ENCODE assay signal across 22 cellular contexts in genomic region chr9:136293476-136294077, GRCh38. TPM values are rescaled to one million over a fixed set of nuclear protein-coding genes. Genes with fewer than 3 reads are reported as not detected.
A peak's percentile ranks its signal among the peaks of the same experiment; 100 is the strongest.
DNase-seq lines count a peak whose midpoint lies in the region; ATAC-seq, FAIRE-seq and TF ChIP-seq lines count a peak whose summit lies in the region.
"Had no signal": no experiment of that assay in that cellular context is flagged by ENCODE, and none has a peak within 500 bp of the region (broad histone marks: within the 10 kb centered on the region; RNA-seq: fewer than 3 reads in every experiment).

No MANE protein-coding gene starts in this region.

- CTCF ChIA-PET in RWPE1 (lab: Yijun Ruan, JAX) (no interaction called here), endothelial cell of umbilical vein (lab: Charles Lee) (no interaction called here), HEK293T (lab: Yijun Ruan, JAX) (no interaction called here)

- H3K9ac ChIP-seq in endothelial cell of umbilical vein (replicated peaks; ENCODE audit: extremely low read depth, insufficient read depth, low read length): no peak overlapping the region
- H3K9ac ChIP-seq: GM23248 had no signal

- peak overlapping the region; percentile 16; the same call in 1 of the 2 replicates for H3K27ac ChIP-seq in RWPE1
- no peak overlapping the region for H3K27ac ChIP-seq in endothelial cell of umbilical vein (ENCODE audit: insufficient read depth, low read depth, low read length)
- H3K27ac ChIP-seq: 22Rv1, GM23248 had no signal

- POLR2A ChIA-PET in RWPE1 (lab: Yijun Ruan, JAX; ENCODE audit: low non-redundant PET) (no interaction called here), endothelial cell of umbilical vein (lab: Charles Lee) (no interaction called here), HEK293T (lab: Yijun Ruan, JAX) (no interaction called here)

- ATAC-seq in Right ventricle myocardium inferior: no peak
- ATAC-seq in Right ventricle myocardium superior (ENCODE audit: poor library complexity): no peak
- ATAC-seq: CD8-positive, alpha-beta T cell had no signal

- BruUV-seq in endothelial cell of umbilical vein (replicated peaks; lab: Mats Ljungman, UMichigan): no TSS peak

- no peaks in the 10 kb centered on the region for H3K4me1 ChIP-seq in endothelial cell of umbilical vein (ENCODE audit: control insufficient read depth, extremely low read depth, insufficient read depth, low read length)

- no peaks in the 10 kb centered on the region for H3K9me1 ChIP-seq in endothelial cell of umbilical vein (replicated peaks; ENCODE audit: control insufficient read depth, extremely low read depth, insufficient read depth, low read length)

- TF ChIP-seq CTCF in RWPE1 (conservative IDR thresholded peaks at IDR 0.05; ENCODE audit: low read depth) (no peak), endothelial cell of umbilical vein (IDR thresholded peaks at IDR 0.05; ENCODE audit: extremely low read depth in 1 of 2, insufficient read depth in 1 of 2, low read depth in 1 of 2, low read length in 2 of 2) (no peak)

- H3K79me2 ChIP-seq in endothelial cell of umbilical vein (ENCODE audit: control insufficient read depth, insufficient read depth, low read length): no peaks in the 10 kb centered on the region

- DNase-seq in Right ventricle myocardium inferior (ENCODE audit: missing footprints): peak; percentile 45
- no peak for DNase-seq in Right ventricle myocardium superior
- no peak for DNase-seq in RWPE1 (ENCODE audit: low spot score)
- no peak for DNase-seq in endothelial cell of umbilical vein (ENCODE audit: low read depth, low spot score)
- no peak for DNase-seq in HT-29 (ENCODE audit: low spot score)
- no peak for DNase-seq in activated CD8-positive, alpha-beta memory T cell treated with anti-CD3 and anti-CD28 coated beads, Interleukin-2, amount 50 U/mL, for 4 hours
- no peak for DNase-seq in HEK293T (ENCODE audit: extremely low spot score)
- DNase-seq: CD8-positive, alpha-beta T cell; COR-L47; DMS153; DND-41; GDM1; H7; HFFc6; KBM-7 had no signal

- dilution Hi-C loops in endothelial cell of umbilical vein (cut with MboI; ENCODE audit: extremely low pct_ligation_motif_present, low sequenced_read_pairs): no loop called here

- no peak overlapping the region for H3K4me3 ChIP-seq in endothelial cell of umbilical vein (replicated peaks in 1 of 3; ENCODE audit: insufficient read depth in 1 of 3, low read depth in 1 of 3, low read length in 3 of 3)
- H3K4me3 ChIP-seq: GM23248 had no signal

- TF ChIP-seq POLR2A in endothelial cell of umbilical vein (IDR thresholded peaks at IDR 0.05; ENCODE audit: low read depth, low read length): no peak

- no peaks in the 10 kb centered on the region for H3K9me3 ChIP-seq in endothelial cell of umbilical vein (replicated peaks; ENCODE audit: control insufficient read depth, insufficient read depth, low read length)

- intact Hi-C loops in Right ventricle myocardium inferior (cut with DNase I) (no loop called here), Right ventricle myocardium superior (cut with DNase I) (no loop called here), endothelial cell of umbilical vein (cut with micrococcal nuclease) (no loop called here)

- no peak overlapping the region for H2AFZ ChIP-seq in endothelial cell of umbilical vein (ENCODE audit: low read depth, low read length)
- H2AFZ ChIP-seq: GM23248 had no signal

- H3K4me2 ChIP-seq in endothelial cell of umbilical vein (ENCODE audit: insufficient read depth, low read length): no peak overlapping the region

- no peaks in the 10 kb centered on the region for H3K27me3 ChIP-seq in endothelial cell of umbilical vein (ENCODE audit: control insufficient read depth in 2 of 2, insufficient read depth in 2 of 2, low read length in 2 of 2)

- no peaks in the 10 kb centered on the region for H3K36me3 ChIP-seq in endothelial cell of umbilical vein (ENCODE audit: control insufficient read depth in 2 of 2, extremely low read depth in 1 of 2, insufficient read depth in 2 of 2, low read length in 2 of 2)

- no peaks in the 10 kb centered on the region for H4K20me1 ChIP-seq in endothelial cell of umbilical vein (replicated peaks; ENCODE audit: control insufficient read depth, extremely low read depth, insufficient read depth, low read length)

- FAIRE-seq in endothelial cell of umbilical vein (lab: Jason Lieb, UNC): no peak
- FAIRE-seq: D721Med, HTR-8/SVneo had no signal

TF ChIP-seq in endothelial cell of umbilical vein, 7 proteins besides CTCF, POLR2A, EP300 and RAD21:
- TF ChIP-seq MAX (IDR thresholded peaks at IDR 0.05; ENCODE audit: insufficient read depth, insufficient read length) (peak; percentile 1), JUN (IDR thresholded peaks at IDR 0.05; ENCODE audit: borderline replicate concordance, insufficient read depth, insufficient read length, low read depth) (no peak), FOS (IDR thresholded peaks at IDR 0.05; ENCODE audit: borderline replicate concordance, insufficient read depth, low read length) (no peak), POLR2AphosphoS5 (IDR thresholded peaks at IDR 0.05; ENCODE audit: insufficient read depth, low read depth, low read length) (no peak)
TF ChIP-seq in endothelial cell of umbilical vein: peak in this region for 1.

TF ChIP-seq in HEK293T, 16 proteins besides CTCF, POLR2A, EP300 and RAD21:
- TF ChIP-seq SUZ12 (IDR thresholded peaks at IDR 0.05): no peak
- no peak for TF ChIP-seq NFRKB (IDR thresholded peaks at IDR 0.05)
- TF ChIP-seq CTBP1 (IDR thresholded peaks at IDR 0.05; ENCODE audit: borderline replicate concordance): no peak
- no peak for TF ChIP-seq SP1 (IDR thresholded peaks at IDR 0.05)
- no peak for TF ChIP-seq FOXK2 (IDR thresholded peaks at IDR 0.05)
- TF ChIP-seq TARDBP (IDR thresholded peaks at IDR 0.05): no peak
- TF ChIP-seq BHLHE40 (IDR thresholded peaks at IDR 0.05; ENCODE audit: borderline replicate concordance): no peak
- TF ChIP-seq ZNF384 (IDR thresholded peaks at IDR 0.05): no peak
- TF ChIP-seq, protein P1, sequence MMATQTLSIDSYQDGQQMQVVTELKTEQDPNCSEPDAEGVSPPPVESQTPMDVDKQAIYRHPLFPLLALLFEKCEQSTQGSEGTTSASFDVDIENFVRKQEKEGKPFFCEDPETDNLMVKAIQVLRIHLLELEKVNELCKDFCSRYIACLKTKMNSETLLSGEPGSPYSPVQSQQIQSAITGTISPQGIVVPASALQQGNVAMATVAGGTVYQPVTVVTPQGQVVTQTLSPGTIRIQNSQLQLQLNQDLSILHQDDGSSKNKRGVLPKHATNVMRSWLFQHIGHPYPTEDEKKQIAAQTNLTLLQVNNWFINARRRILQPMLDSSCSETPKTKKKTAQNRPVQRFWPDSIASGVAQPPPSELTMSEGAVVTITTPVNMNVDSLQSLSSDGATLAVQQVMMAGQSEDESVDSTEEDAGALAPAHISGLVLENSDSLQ (IDR thresholded peaks at IDR 0.05): no peak
- no peak for TF ChIP-seq L3MBTL2 (conservative IDR thresholded peaks at IDR 0.05)
- no peak for TF ChIP-seq LEF1 (IDR thresholded peaks at IDR 0.05; ENCODE audit: borderline replicate concordance)
- TF ChIP-seq FOXA1 (IDR thresholded peaks at IDR 0.05): no peak
- TF ChIP-seq ARNT (IDR thresholded peaks at IDR 0.05): no peak
- no peak for TF ChIP-seq FOXM1 (IDR thresholded peaks at IDR 0.05; ENCODE audit: borderline replicate concordance)
- TF ChIP-seq HDGF (IDR thresholded peaks at IDR 0.05; ENCODE audit: borderline replicate concordance): no peak
- TF ChIP-seq ELF4 (IDR thresholded peaks at IDR 0.05): no peak

RNA-seq across cellular contexts. Expression of gene CCDC187, which starts 10.3 kb away (rescaled TPM):
- not detected for total RNA-seq in Right ventricle myocardium inferior
- total RNA-seq in Right ventricle myocardium superior: not detected
- not detected in 2 replicates for total RNA-seq in endothelial cell of umbilical vein
- not detected in 2 replicates for polyA plus RNA-seq in endothelial cell of umbilical vein
- not detected in 2 replicates for polyA plus RNA-seq in endothelial cell of umbilical vein (2011; cell fraction: cytosol; rRNA removed)
- polyA plus RNA-seq in endothelial cell of umbilical vein (2011; cell fraction: nucleus; rRNA removed): not detected in 2 replicates
- polyA plus RNA-seq in endothelial cell of umbilical vein (2012): not detected in 2 replicates
- polyA minus RNA-seq in endothelial cell of umbilical vein: not detected in 2 replicates
- polyA minus RNA-seq in endothelial cell of umbilical vein (2011; cell fraction: cytosol; rRNA and poly(A)+ RNA removed): 0.41 TPM
- not detected in 2 replicates for polyA minus RNA-seq in endothelial cell of umbilical vein (2011; cell fraction: nucleus; rRNA and poly(A)+ RNA removed)
- total RNA-seq in HT-29 (2014; rRNA removed; shearing (Covaris generic)): 2.5 TPM in 2 replicates
- total RNA-seq: A673, GM23248, H7, HFFc6 had no signal
- polyA plus RNA-seq: BJ, CD14-positive monocyte, GM23248 had no signal

RNA-seq across cellular contexts. Expression of gene GPSM1, which starts 33.8 kb away (rescaled TPM):
- total RNA-seq in Right ventricle myocardium inferior (48.6 TPM), Right ventricle myocardium superior (50.3 TPM), endothelial cell of umbilical vein (42.8 and 47.1 TPM in 2 replicates)
- polyA plus RNA-seq in endothelial cell of umbilical vein: 34.6 and 40.3 TPM in 2 replicates
- 16.7 and 24.9 TPM in 2 replicates for polyA plus RNA-seq in endothelial cell of umbilical vein (2011; cell fraction: cytosol; rRNA removed)
- 81.4 and 102 TPM in 2 replicates for polyA plus RNA-seq in endothelial cell of umbilical vein (2011; cell fraction: nucleus; rRNA removed)
- polyA plus RNA-seq in endothelial cell of umbilical vein (2012): 22.3 and 40.4 TPM in 2 replicates
- polyA minus RNA-seq in endothelial cell of umbilical vein: 12.5 and 17.5 TPM in 2 replicates
- polyA minus RNA-seq in endothelial cell of umbilical vein (2011; cell fraction: cytosol; rRNA and poly(A)+ RNA removed): 7.5 TPM
- polyA minus RNA-seq in endothelial cell of umbilical vein (2011; cell fraction: nucleus; rRNA and poly(A)+ RNA removed): 20.3 and 41.3 TPM in 2 replicates
- total RNA-seq in HT-29 (2014; rRNA removed; shearing (Covaris generic)): 1.4 TPM in 2 replicates

RNA-seq across cellular contexts. Expression of gene QSOX2, which starts 48.0 kb away (rescaled TPM):
- total RNA-seq in Right ventricle myocardium inferior (8.3 TPM), Right ventricle myocardium superior (7.7 TPM), endothelial cell of umbilical vein (20.9 and 23.4 TPM in 2 replicates)
- polyA plus RNA-seq in endothelial cell of umbilical vein: 14.5 and 16.4 TPM in 2 replicates
- polyA plus RNA-seq in endothelial cell of umbilical vein (2011; cell fraction: cytosol; rRNA removed): 13.2 and 14.8 TPM in 2 replicates
- polyA plus RNA-seq in endothelial cell of umbilical vein (2011; cell fraction: nucleus; rRNA removed): 23.5 and 30.8 TPM in 2 replicates
- polyA plus RNA-seq in endothelial cell of umbilical vein (2012): 20.1 and 20.3 TPM in 2 replicates
- polyA minus RNA-seq in endothelial cell of umbilical vein: 15.2 and 21.4 TPM in 2 replicates
- polyA minus RNA-seq in endothelial cell of umbilical vein (2011; cell fraction: cytosol; rRNA and poly(A)+ RNA removed): 17.3 TPM
- polyA minus RNA-seq in endothelial cell of umbilical vein (2011; cell fraction: nucleus; rRNA and poly(A)+ RNA removed): 7.2 and 7.8 TPM in 2 replicates
- total RNA-seq in HT-29 (2014; rRNA removed; shearing (Covaris generic)): 31.7 and 34.5 TPM in 2 replicates

Comparison
In these comparisons a context has a peak if more than half of its experiments do, and no peak if none do; other contexts are left out.
1. RNA of gene GPSM1, which starts 33.8 kb away (total RNA-seq): 50.3 TPM in Right ventricle myocardium superior (single experiment), 48.6 TPM in Right ventricle myocardium inferior (single experiment) and 42.8 to 47.1 TPM in endothelial cell of umbilical vein; 1.4 TPM in HT-29; every median in the first group is over 10 times any median in the second.